ENCODE assay signal across 19 cellular contexts in genomic region chr10:44920252-44920651, GRCh38. TPM values are rescaled to one million over a fixed set of nuclear protein-coding genes. Genes with fewer than 3 reads are reported as not detected.
"Had no signal": no experiment of that assay in that cellular context is flagged by ENCODE, and none has a peak within 500 bp of the region (broad histone marks: within the 10 kb centered on the region; RNA-seq: fewer than 3 reads in every experiment).

No MANE protein-coding gene starts in this region.

- DNase-seq: IMR-90, Karpas-422, KG1, MG63, NCI-H1092 treated with DMSO at 0.1 percent for 48 hours, NCI-H1436, NCI-H187, NCI-H2029 treated with DMSO at 0.1 percent for 48 hours, NCI-H2171 treated with DMSO at 0.1 percent for 48 hours, NCI-H2227 treated with DMSO at 0.1 percent for 48 hours, NCI-H524, NCI-H69, NCI-H774, Right ventricle myocardium superior, RPMI8226, SIG-M5 had no signal

RNA-seq across cellular contexts. Expression of gene TMEM72, which starts 9.1 kb away (rescaled TPM):
- total RNA-seq: HT1080, IMR-90, NCI-H460, Right ventricle myocardium superior, SJSA1 had no signal
